Comparison of ENCODE assay signal across 7 cellular contexts in the genomic region with DNA sequence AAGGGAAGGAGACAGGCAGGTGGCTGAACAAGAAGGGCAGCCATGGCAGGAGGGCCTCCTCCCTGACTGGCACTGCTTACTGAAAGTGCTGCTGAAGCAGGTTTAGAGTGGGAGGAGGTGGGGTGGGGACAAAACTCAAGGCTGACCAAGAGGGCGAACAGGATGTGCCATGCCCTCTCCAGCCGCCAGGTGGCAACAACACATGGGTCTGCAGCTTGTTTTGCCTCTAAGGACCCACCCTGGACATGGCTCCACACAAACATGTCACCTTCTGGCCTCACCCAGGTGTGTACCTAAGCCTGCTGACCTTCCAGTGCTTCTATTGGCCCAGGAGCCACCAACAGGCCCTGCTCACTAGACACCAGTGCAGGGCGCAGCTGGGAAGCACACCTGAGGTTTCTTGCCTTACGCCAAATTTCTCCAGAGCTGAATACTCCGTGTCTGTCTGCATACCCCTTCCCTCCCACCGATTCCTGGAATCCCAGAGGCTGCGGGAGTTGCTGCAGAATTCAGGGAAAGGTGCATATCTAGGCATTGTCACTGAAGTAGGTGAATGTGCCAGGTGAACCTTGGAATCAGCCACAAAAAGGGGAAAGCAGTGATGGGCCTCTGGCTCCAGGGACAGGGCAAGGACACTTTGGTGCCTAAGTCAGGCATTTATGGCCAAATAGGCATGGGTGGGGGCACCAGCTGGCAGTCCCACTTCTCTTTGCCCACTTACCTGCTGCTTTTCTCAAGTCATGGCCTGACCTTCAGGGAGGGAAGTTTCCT. TPM values are rescaled to one million over a fixed set of nuclear protein-coding genes. Genes with fewer than 3 reads are reported as not detected.
A peak's percentile ranks its signal among the peaks of the same experiment; 100 is the strongest.
DNase-seq lines count a peak whose midpoint lies in the region; ATAC-seq and TF ChIP-seq lines count a peak whose summit lies in the region.

No MANE protein-coding gene starts in this region.

- ATAC-seq in HG02981 (IDR thresholded peaks at IDR 0.05; ENCODE audit: unreplicated experiment): peak; percentile 70
- ATAC-seq in activated CD4-positive, alpha-beta T cell treated with anti-CD3 and anti-CD28 coated beads for 36 hours: peak; percentile 91

- in situ Hi-C loops in GM13976 (cut with MboI; ENCODE audit: low sequenced_read_pairs, unreplicated experiment): loop anchor here (5.0 kb wide), 1 partner anchor 120 kb away; the partner anchor contains the start of gene SORT1

- no peak overlapping the region for H3K4me3 Mint-ChIP-seq in activated CD4-positive, alpha-beta T cell treated with anti-CD3 and anti-CD28 coated beads for 36 hours

- H3K4me1 ChIP-seq in colonic mucosa: peaks cover 26% of the 10 kb centered on the region

- peak overlapping the region in 1 of 2 donors; percentile 35 for H3K9ac ChIP-seq in colonic mucosa (ENCODE audit: low read depth in 2 of 2, low read length in 2 of 2)

- H3K36me3 ChIP-seq in colonic mucosa: no peaks in the 10 kb centered on the region

- peaks cover 2% of the 10 kb centered on the region for H3K36me3 Mint-ChIP-seq in activated CD4-positive, alpha-beta T cell treated with anti-CD3 and anti-CD28 coated beads for 36 hours (ENCODE audit: low read depth)

- H3K27me3 Mint-ChIP-seq in activated CD4-positive, alpha-beta T cell treated with anti-CD3 and anti-CD28 coated beads for 36 hours: no peaks in the 10 kb centered on the region

- H3K4me3 ChIP-seq in colonic mucosa: no peak overlapping the region

- no peaks in the 10 kb centered on the region for H3K9me3 ChIP-seq in colonic mucosa

- CTCF ChIA-PET in activated CD4-positive, alpha-beta T cell treated with anti-CD3 and anti-CD28 coated beads for 36 hours (lab: Charles Lee): interaction anchor here (0.6 to 5.0 kb wide), 21 partner anchors 8 to 268 kb away, joined by 3 to 122 read pairs (median 4); partner anchors contain the start of genes SARS1 and SORT1

- H3K27me3 ChIP-seq in colonic mucosa (no peaks in the 10 kb centered on the region), layer of hippocampus (ENCODE audit: control insufficient read depth, insufficient read depth, low read length) (no peaks in the 10 kb centered on the region)

- POLR2A ChIA-PET in activated CD4-positive, alpha-beta T cell treated with anti-CD3 and anti-CD28 coated beads for 36 hours (lab: Charles Lee): interaction anchor here (1.4 kb wide), 1 partner anchor 123 kb away, joined by 4 read pairs; no protein-coding TSS in a partner anchor

- peaks cover 12% of the 10 kb centered on the region for H3K4me1 Mint-ChIP-seq in activated CD4-positive, alpha-beta T cell treated with anti-CD3 and anti-CD28 coated beads for 36 hours

- no peaks in the 10 kb centered on the region for H3K9me3 Mint-ChIP-seq in activated CD4-positive, alpha-beta T cell treated with anti-CD3 and anti-CD28 coated beads for 36 hours (ENCODE audit: low read depth)

- H3K27ac Mint-ChIP-seq in activated CD4-positive, alpha-beta T cell treated with anti-CD3 and anti-CD28 coated beads for 36 hours: no peak overlapping the region

- peak; percentile 84 for TF ChIP-seq CTCF in GM13976 (IDR thresholded peaks at IDR 0.05; ENCODE audit: borderline replicate concordance, control extremely low read depth, extremely low read depth, insufficient read depth, missing control alignments)
- peak; percentile 84 for TF ChIP-seq CTCF in colonic mucosa (IDR thresholded peaks at IDR 0.05)

- intact Hi-C loops in activated CD4-positive, alpha-beta T cell treated with anti-CD3 and anti-CD28 coated beads for 36 hours (cut with DNase I, micrococcal nuclease): loop anchor here (1.0 to 2.0 kb wide), 3 partner anchors 122 to 255 kb away; no protein-coding TSS in a partner anchor
- intact Hi-C loops in colonic mucosa (cut with DNase I): no loop called here

- H3K27ac ChIP-seq in colonic mucosa (peak overlapping the region; percentile 44), layer of hippocampus (ENCODE audit: low read depth, low read length) (peak overlapping the region; percentile 90)

- DNase-seq in GM13976 (ENCODE audit: low spot score): peak; percentile 89
- DNase-seq in NCI-H2227 treated with DMSO at 0.1 percent for 48 hours (lab: John Stamatoyannopoulos, UW): peak; percentile 46
- peak; percentile 82 for DNase-seq in activated CD4-positive, alpha-beta T cell treated with anti-CD3 and anti-CD28 coated beads for 36 hours
- peak; percentile 94 for DNase-seq in colonic mucosa
- DNase-seq in stimulated activated CD4-positive, alpha-beta T cell treated with anti-CD3 and anti-CD28 coated beads, Interleukin-4, amount 100 ng/mL, for 24 hours: peak; percentile 70

RNA-seq across cellular contexts. Expression of gene PSRC1, which starts 5.3 kb away (rescaled TPM):
- total RNA-seq in activated CD4-positive, alpha-beta T cell treated with anti-CD3 and anti-CD28 coated beads for 36 hours: 10 to 100 TPM; 17.6 to 18.4 TPM
- 10 to 100 TPM in 1 of 2 donors, 1 to 10 TPM in 1; 6.5 to 36.0 TPM for total RNA-seq in colonic mucosa

RNA-seq across cellular contexts. Expression of gene CELSR2, which starts 28.3 kb away (rescaled TPM):
- 1 to 10 TPM; 1.9 to 2.0 TPM for total RNA-seq in activated CD4-positive, alpha-beta T cell treated with anti-CD3 and anti-CD28 coated beads for 36 hours
- 1 to 10 TPM; 4.2 to 6.1 TPM for total RNA-seq in colonic mucosa

RNA-seq across cellular contexts. Expression of gene MYBPHL, which starts 29.2 kb away (rescaled TPM):
- total RNA-seq in activated CD4-positive, alpha-beta T cell treated with anti-CD3 and anti-CD28 coated beads for 36 hours: not detected
- total RNA-seq in colonic mucosa: not detected
